In the genomic region with DNA sequence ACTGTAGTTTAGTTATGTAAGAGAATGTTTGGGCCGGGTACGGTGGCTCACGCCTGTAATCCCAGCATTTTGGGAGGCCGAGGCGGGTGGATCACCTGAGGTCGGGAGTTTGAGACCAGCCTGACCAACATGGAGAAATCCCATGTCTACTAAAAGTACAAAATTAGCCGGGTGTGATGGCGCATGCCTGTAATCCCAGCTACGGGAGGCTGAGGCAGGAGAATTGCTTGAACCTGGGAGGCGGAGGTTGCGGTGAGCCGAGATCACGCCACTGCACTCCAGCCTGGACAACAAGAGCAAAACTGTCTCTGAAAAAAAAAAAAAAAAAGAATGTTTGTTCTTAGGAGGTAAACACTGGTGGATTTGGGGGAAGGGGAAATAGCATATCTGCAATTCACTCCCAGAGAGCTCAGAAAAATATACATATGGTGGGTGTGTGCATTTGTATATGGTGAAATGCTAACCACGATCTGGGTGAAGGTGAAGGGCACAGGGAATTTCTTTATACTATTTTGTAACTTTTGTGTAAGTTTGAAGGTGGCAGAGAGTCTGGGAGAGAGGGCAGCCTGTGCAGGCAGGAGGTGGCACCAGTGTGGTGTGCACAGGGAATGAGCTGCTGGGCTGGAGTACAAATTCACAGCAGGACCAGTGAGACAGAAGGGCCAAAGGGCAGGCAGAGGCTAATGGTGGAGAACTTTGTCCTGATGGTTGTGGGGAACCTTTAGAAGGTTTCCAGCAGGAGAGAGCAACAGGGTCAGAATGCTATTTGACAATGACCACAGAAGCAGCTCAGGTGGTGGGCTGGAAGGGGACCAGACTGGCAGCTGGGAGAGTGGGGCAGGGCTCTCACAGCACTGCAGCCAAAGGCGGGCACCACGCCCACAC, we compare ENCODE assay signal across 23 cellular contexts. TPM values are rescaled to one million over a fixed set of nuclear protein-coding genes. Genes with fewer than 3 reads are reported as not detected.
DNase-seq lines count a peak whose midpoint lies in the region; ATAC-seq, FAIRE-seq and TF ChIP-seq lines count a peak whose summit lies in the region.
"Had no signal": no experiment of that assay in that cellular context is flagged by ENCODE, and none has a peak within 500 bp of the region (broad histone marks: within the 10 kb centered on the region; RNA-seq: fewer than 3 reads in every experiment).

No MANE protein-coding gene starts in this region.

- no peaks in the 10 kb centered on the region for H3K9me3 ChIP-seq in right atrium auricular region
- H3K9me3 ChIP-seq in heart left ventricle: peaks cover 0 to 7% (median 0%) of the 10 kb centered on the region in 12 donors
- H3K9me3 ChIP-seq in neuronal stem cell (replicated peaks in 1 of 2; ENCODE audit: control insufficient read depth in 2 of 2, insufficient read depth in 1 of 2, low read depth in 1 of 2, low read length in 2 of 2): peaks cover 0 to 4% of the 10 kb centered on the region in 2 donors
- H3K9me3 ChIP-seq: suprapubic skin had no signal

- H3K27ac ChIP-seq in right atrium auricular region: no peak overlapping the region
- H3K27ac ChIP-seq in heart left ventricle: no peak overlapping the region
- no peak overlapping the region for H3K27ac ChIP-seq in neuronal stem cell (replicated peaks; ENCODE audit: low read length)
- H3K27ac ChIP-seq: HL-60, PC-9, suprapubic skin had no signal

- no peak for TF ChIP-seq POLR2A in heart left ventricle (IDR thresholded peaks at IDR 0.05)

- no peak for TF ChIP-seq CTCF in right atrium auricular region (IDR thresholded peaks at IDR 0.05)
- no peak for TF ChIP-seq CTCF in heart left ventricle (IDR thresholded peaks at IDR 0.05)
- no peak for TF ChIP-seq CTCF in glutamatergic neuron (IDR thresholded peaks at IDR 0.05; ENCODE audit: partially characterized antibody, unreplicated experiment)
- TF ChIP-seq CTCF in D721Med (IDR thresholded peaks at IDR 0.05; ENCODE audit: insufficient read depth, missing control alignments): no peak

- no peak overlapping the region for H3K14ac ChIP-seq in neuronal stem cell (ENCODE audit: low read length)

- H2BK120ac ChIP-seq in neuronal stem cell (ENCODE audit: low read depth, low read length): no peak overlapping the region

- intact Hi-C loops in heart left ventricle (cut with DNase I): no loop called here

- H3K4me1 ChIP-seq in right atrium auricular region (no peaks in the 10 kb centered on the region), heart left ventricle (peaks cover 0 to 17% (median 0%) of the 10 kb centered on the region in 12 donors), neuronal stem cell (ENCODE audit: control insufficient read depth in 2 of 2, insufficient read depth in 1 of 2, low read depth in 1 of 2, low read length in 2 of 2) (peaks cover 0 to 2% of the 10 kb centered on the region in 2 donors)

- FAIRE-seq in D721Med (lab: Jason Lieb, UNC): no peak

- H2BK12ac ChIP-seq in neuronal stem cell (ENCODE audit: low read length): peak overlapping the region; percentile 73

- no peak overlapping the region for H2AK5ac ChIP-seq in neuronal stem cell (ENCODE audit: low read depth, low read length)

- peak overlapping the region; percentile 2 for H3K27ac Mint-ChIP-seq in glutamatergic neuron (ENCODE audit: unreplicated experiment)
- H3K27ac Mint-ChIP-seq: CD8-positive, alpha-beta T cell had no signal

- H3K9me3 Mint-ChIP-seq in glutamatergic neuron (ENCODE audit: unreplicated experiment): peaks cover 6% of the 10 kb centered on the region
- H3K9me3 Mint-ChIP-seq: CD8-positive, alpha-beta T cell; central memory CD8-positive, alpha-beta T cell had no signal

- H3K4me3 ChIP-seq in right atrium auricular region (no peak overlapping the region), heart left ventricle (no peak overlapping the region), neuronal stem cell (ENCODE audit: low read length in 2 of 2) (no peak overlapping the region)
- H3K4me3 ChIP-seq: PC-9, suprapubic skin had no signal

- no peak overlapping the region for H4K8ac ChIP-seq in neuronal stem cell (ENCODE audit: low read depth, low read length)

- H3K4me2 ChIP-seq in neuronal stem cell (ENCODE audit: insufficient read depth, low read length, poor library complexity, severe bottlenecking): no peak overlapping the region
- H3K4me2 ChIP-seq: PC-9 had no signal

- peak overlapping the region; percentile 13 for H2BK5ac ChIP-seq in neuronal stem cell (ENCODE audit: low read length)

- peak overlapping the region; percentile 65 for H3K23ac ChIP-seq in neuronal stem cell (ENCODE audit: low read depth, low read length, poor library complexity)

- no peak overlapping the region for H3K18ac ChIP-seq in neuronal stem cell (ENCODE audit: low read length)

- peaks cover 5% of the 10 kb centered on the region for H3K27me3 Mint-ChIP-seq in glutamatergic neuron (ENCODE audit: unreplicated experiment)
- H3K27me3 Mint-ChIP-seq: naive B cell had no signal

- H3K4me1 Mint-ChIP-seq in glutamatergic neuron (ENCODE audit: low read depth, unreplicated experiment): peaks cover 12% of the 10 kb centered on the region

- H3K79me1 ChIP-seq in neuronal stem cell (ENCODE audit: low read depth, low read length): no peaks in the 10 kb centered on the region

- DNase-seq in right atrium auricular region (ENCODE audit: low spot score) (peak; percentile 47), heart left ventricle (no peak), glutamatergic neuron (no peak), neuronal stem cell (ENCODE audit: low spot score) (no peak), SHP77 treated with DMSO at 0.1 percent for 48 hours (lab: John Stamatoyannopoulos, UW) (no peak), D721Med (ENCODE audit: insufficient read length, low spot score) (no peak), germinal center (ENCODE audit: low spot score) (no peak)
- DNase-seq: activated CD4-positive, CD25-positive, alpha-beta regulatory T cell treated with anti-CD3 and anti-CD28 coated beads, Interleukin-2, amount 50 U/mL, for 72 hours; activated naive CD4-positive, alpha-beta T cell; aorta; DND-41; effector CD4-positive, alpha-beta T cell; KBM-7; naive B cell; NCI-H187; NCI-H2227 treated with DMSO at 0.1 percent for 48 hours; PC-9 had no signal

- H3K4me3 Mint-ChIP-seq in glutamatergic neuron (ENCODE audit: unreplicated experiment): no peak overlapping the region
- H3K4me3 Mint-ChIP-seq: CD8-positive, alpha-beta T cell; central memory CD8-positive, alpha-beta T cell had no signal

- H2BK15ac ChIP-seq in neuronal stem cell (ENCODE audit: low read length): no peak overlapping the region

- H2AFZ ChIP-seq in neuronal stem cell (ENCODE audit: low read length): no peak overlapping the region
- H2AFZ ChIP-seq: PC-9 had no signal

- H3K36me3 Mint-ChIP-seq in glutamatergic neuron (ENCODE audit: unreplicated experiment): no peaks in the 10 kb centered on the region
- H3K36me3 Mint-ChIP-seq: CD8-positive, alpha-beta T cell had no signal

- H3K9ac ChIP-seq in neuronal stem cell (ENCODE audit: low read depth, low read length, poor library complexity): no peak overlapping the region

- no peaks in the 10 kb centered on the region for H3K27me3 ChIP-seq in right atrium auricular region
- H3K27me3 ChIP-seq in heart left ventricle: no peaks in the 10 kb centered on the region
- H3K27me3 ChIP-seq in neuronal stem cell (ENCODE audit: control insufficient read depth in 3 of 3, insufficient read depth in 3 of 3, low read depth in 1 of 3, low read length in 3 of 3): no peaks in the 10 kb centered on the region
- H3K27me3 ChIP-seq: suprapubic skin had no signal

- H4K91ac ChIP-seq in neuronal stem cell (ENCODE audit: low read depth, low read length, poor library complexity): no peak overlapping the region

- H3K4ac ChIP-seq in neuronal stem cell (ENCODE audit: low read length): no peak overlapping the region

- ATAC-seq in heart left ventricle (no peak), HG03521 (IDR thresholded peaks at IDR 0.05; ENCODE audit: unreplicated experiment) (no peak)
- ATAC-seq: CD8-positive, alpha-beta T cell; esophagus mucosa had no signal

- WGBS in heart left ventricle, 4 donors: 88 to 96% (median 90%) methylated on average over 16 of the region's 16 CpGs
- no CpG with 5 or more reads among the region's 16 CpGs for WGBS in neuronal stem cell (ENCODE audit: extremely low coverage in 2 of 2, insufficient read length in 2 of 2, insufficient replicate concordance in 1 of 2), 2 donors

- no peaks in the 10 kb centered on the region for H3K36me3 ChIP-seq in right atrium auricular region
- no peaks in the 10 kb centered on the region for H3K36me3 ChIP-seq in heart left ventricle
- no peaks in the 10 kb centered on the region for H3K36me3 ChIP-seq in neuronal stem cell (replicated peaks in 1 of 2; ENCODE audit: control insufficient read depth in 2 of 2, insufficient read depth in 2 of 2, low read length in 2 of 2)
- H3K36me3 ChIP-seq: suprapubic skin had no signal

RNA-seq across cellular contexts. Expression of gene SSR1, which starts 42.4 kb away (rescaled TPM):
- total RNA-seq in right atrium auricular region: 10 to 100 TPM; 30.2 to 41.7 TPM
- total RNA-seq in heart left ventricle: 100 to 1,000 TPM in 1 of 9 donors, 10 to 100 TPM in 8; 20.6 to 106 (median 67.9) TPM
- 10 to 100 TPM in 1 of 2 donors, 1 to 10 TPM in 1; 8.6 to 80.0 TPM for polyA plus RNA-seq in heart left ventricle
- total RNA-seq in glutamatergic neuron (ENCODE audit: unreplicated experiment): 113 TPM
- 40.1 TPM for polyA plus RNA-seq in neuronal stem cell (2013, experiment 1 of 2)
- polyA plus RNA-seq in neuronal stem cell (2013, experiment 2 of 2): 38.6 TPM
